1 cellular context compared by ENCODE assay signal in genomic region chr11:20049231-20049630, GRCh38.
TF ChIP-seq lines count a peak whose summit lies in the region.

No MANE protein-coding gene starts in this region.

TF ChIP-seq in SK-N-SH treated with all-trans-retinoic acid at 6 μM for 48 hours, 23 proteins besides CTCF, POLR2A, EP300 and RAD21 (continued from another document):
- no peak for TF ChIP-seq ZFP3 (CRISPR knock-in tag; IDR thresholded peaks at IDR 0.05)
- TF ChIP-seq ESRRG (CRISPR knock-in tag; IDR thresholded peaks at IDR 0.05), result no peak
- no peak for TF ChIP-seq TCF4 (CRISPR knock-in tag; IDR thresholded peaks at IDR 0.05; ENCODE audit: borderline replicate concordance)
- TF ChIP-seq RARB (CRISPR knock-in tag; IDR thresholded peaks at IDR 0.05), result no peak
- TF ChIP-seq ZNF70 (CRISPR knock-in tag; IDR thresholded peaks at IDR 0.05), result no peak
- TF ChIP-seq CSRNP3 (CRISPR knock-in tag; IDR thresholded peaks at IDR 0.05), result no peak
- no peak for TF ChIP-seq ZNF565 (CRISPR knock-in tag; conservative IDR thresholded peaks at IDR 0.05; ENCODE audit: low read depth)
- no peak for TF ChIP-seq GLIS3 (CRISPR knock-in tag; IDR thresholded peaks at IDR 0.05)
- TF ChIP-seq PATZ1 (CRISPR knock-in tag; IDR thresholded peaks at IDR 0.05; ENCODE audit: borderline replicate concordance), result no peak
